1 cellular context compared by ENCODE assay signal in the genomic region with DNA sequence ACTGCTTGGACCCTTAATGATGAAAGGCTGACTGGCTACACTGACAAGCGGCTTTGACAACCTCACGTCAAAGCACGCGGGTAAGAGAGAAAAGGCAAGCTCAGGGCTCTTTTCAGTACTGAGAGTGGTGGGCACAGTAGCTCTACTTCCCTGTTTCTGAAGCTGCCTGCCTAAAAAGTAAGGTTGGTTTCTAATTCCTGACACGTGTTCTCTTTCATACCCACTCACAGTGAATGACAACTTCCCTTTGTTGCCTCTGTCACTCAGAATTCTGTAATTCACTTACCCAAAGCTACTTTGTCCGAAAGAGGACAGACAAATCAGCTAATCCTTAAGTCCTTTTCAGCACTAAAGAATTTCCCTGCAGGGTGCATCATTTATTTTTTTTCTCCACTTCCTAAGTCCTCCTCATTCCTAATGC.
TF ChIP-seq lines count a peak whose summit lies in the region.

No MANE protein-coding gene starts in this region.

TF ChIP-seq in IMR-90, 13 proteins besides CTCF, POLR2A, EP300 and RAD21 (continued from another document):
- TF ChIP-seq, protein P1, sequence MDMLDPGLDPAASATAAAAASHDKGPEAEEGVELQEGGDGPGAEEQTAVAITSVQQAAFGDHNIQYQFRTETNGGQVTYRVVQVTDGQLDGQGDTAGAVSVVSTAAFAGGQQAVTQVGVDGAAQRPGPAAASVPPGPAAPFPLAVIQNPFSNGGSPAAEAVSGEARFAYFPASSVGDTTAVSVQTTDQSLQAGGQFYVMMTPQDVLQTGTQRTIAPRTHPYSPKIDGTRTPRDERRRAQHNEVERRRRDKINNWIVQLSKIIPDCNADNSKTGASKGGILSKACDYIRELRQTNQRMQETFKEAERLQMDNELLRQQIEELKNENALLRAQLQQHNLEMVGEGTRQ (IDR thresholded peaks at IDR 0.05; ENCODE audit: low read depth, low read length), result no peak
- TF ChIP-seq RFX5 (IDR thresholded peaks at IDR 0.05; ENCODE audit: low read depth, low read length), result no peak
